8 cellular contexts compared by ENCODE assay signal in genomic region chr10:75496191-75496567, GRCh38.
"Had no signal": no experiment of that assay in that cellular context is flagged by ENCODE, and none has a peak within 500 bp of the region (broad histone marks: within the 10 kb centered on the region; RNA-seq: fewer than 3 reads in every experiment).

No MANE protein-coding gene starts in this region.

- H3K4me2 ChIP-seq: GM23338 had no signal

- H2AFZ ChIP-seq: GM23338 had no signal

- H3K27ac ChIP-seq: HL-60 had no signal

- ATAC-seq: GM23338 had no signal

- FAIRE-seq: H1, H54 had no signal

- DNase-seq: H9, HCEC 1CT, IMR-90, KBM-7 had no signal

- H3K4me3 ChIP-seq: GM23338 had no signal
